In genomic region chr4:149371021-149371420, GRCh38 we compare ENCODE assay signal across 8 cellular contexts.
DNase-seq lines count a peak whose midpoint lies in the region; ATAC-seq and TF ChIP-seq lines count a peak whose summit lies in the region.

No MANE protein-coding gene starts in this region.

- no peak overlapping the region for H3K4ac ChIP-seq in neuronal stem cell (ENCODE audit: low read length)

- H4K20me1 ChIP-seq in DOHH2 (ENCODE audit: control insufficient read depth, insufficient read depth, low read depth, low read length) = no peaks in the 10 kb centered on the region

- H3K4me3 ChIP-seq in DOHH2 (ENCODE audit: low read length) (no peak overlapping the region), neuronal stem cell (ENCODE audit: low read length in 2 of 2) (no peak overlapping the region)

- DNase-seq in HS-27A (ENCODE audit: low read depth) = peak; percentile 61
- peak; percentile 90 for DNase-seq in OCI-M1 (lab: John Stamatoyannopoulos, UW)
- peak; percentile 24 for DNase-seq in epithelial cell of prostate (ENCODE audit: low read depth, low spot score)
- peak; percentile 3 for DNase-seq in neuronal stem cell (ENCODE audit: low spot score)
- no peak for DNase-seq in NCI-H2227 (lab: John Stamatoyannopoulos, UW; ENCODE audit: unreplicated experiment)

- H3K23ac ChIP-seq in neuronal stem cell (ENCODE audit: low read depth, low read length, poor library complexity) = no peak overlapping the region

- no peak overlapping the region for H3K14ac ChIP-seq in neuronal stem cell (ENCODE audit: low read length)

- no peak overlapping the region for H2AK5ac ChIP-seq in neuronal stem cell (ENCODE audit: low read depth, low read length)

- ATAC-seq in GM21390 (IDR thresholded peaks at IDR 0.05; ENCODE audit: unreplicated experiment) = peak; percentile 90
- no peak for ATAC-seq in HG03097 (IDR thresholded peaks at IDR 0.05; ENCODE audit: low FRiP score, unreplicated experiment)

- no peaks in the 10 kb centered on the region for H3K4me1 ChIP-seq in DOHH2 (ENCODE audit: control insufficient read depth, low read length)
- no peaks in the 10 kb centered on the region for H3K4me1 ChIP-seq in neuronal stem cell (ENCODE audit: control insufficient read depth in 2 of 2, insufficient read depth in 1 of 2, low read depth in 1 of 2, low read length in 2 of 2)

- H4K8ac ChIP-seq in neuronal stem cell (ENCODE audit: low read depth, low read length) = no peak overlapping the region

- H2BK120ac ChIP-seq in neuronal stem cell (ENCODE audit: low read depth, low read length) = no peak overlapping the region

- WGBS in neuronal stem cell (ENCODE audit: extremely low coverage in 2 of 2, insufficient read length in 2 of 2, insufficient replicate concordance in 1 of 2), 2 donors = no CpG with 5 or more reads among the region's 3 CpGs

- no peaks in the 10 kb centered on the region for H3K79me2 ChIP-seq in DOHH2 (ENCODE audit: control insufficient read depth, low read length)

- H3K27me3 ChIP-seq in DOHH2 (ENCODE audit: control insufficient read depth, low read length) = no peaks in the 10 kb centered on the region
- H3K27me3 ChIP-seq in neuronal stem cell (ENCODE audit: control insufficient read depth in 3 of 3, insufficient read depth in 3 of 3, low read depth in 1 of 3, low read length in 3 of 3) = no peaks in the 10 kb centered on the region

- H3K27ac ChIP-seq in DOHH2 (ENCODE audit: low read depth, low read length) (no peak overlapping the region), epithelial cell of prostate (no peak overlapping the region), neuronal stem cell (replicated peaks; ENCODE audit: low read length) (no peak overlapping the region)

- no peak overlapping the region for H3K18ac ChIP-seq in neuronal stem cell (ENCODE audit: low read length)

- H2AFZ ChIP-seq in neuronal stem cell (ENCODE audit: low read length) = no peak overlapping the region

- H2BK12ac ChIP-seq in neuronal stem cell (ENCODE audit: low read length) = no peak overlapping the region

- H3K4me2 ChIP-seq in DOHH2 (ENCODE audit: low read length) (no peak overlapping the region), neuronal stem cell (ENCODE audit: insufficient read depth, low read length, poor library complexity, severe bottlenecking) (no peak overlapping the region)

- H3K36me3 ChIP-seq in DOHH2 (ENCODE audit: control insufficient read depth, low read length) = no peaks in the 10 kb centered on the region
- no peaks in the 10 kb centered on the region for H3K36me3 ChIP-seq in neuronal stem cell (replicated peaks in 1 of 2; ENCODE audit: control insufficient read depth in 2 of 2, insufficient read depth in 2 of 2, low read length in 2 of 2)

- H3K9me3 ChIP-seq in DOHH2 (ENCODE audit: control insufficient read depth, insufficient read depth, low read length) = no peaks in the 10 kb centered on the region
- no peaks in the 10 kb centered on the region for H3K9me3 ChIP-seq in neuronal stem cell (replicated peaks in 1 of 2; ENCODE audit: control insufficient read depth in 2 of 2, insufficient read depth in 1 of 2, low read depth in 1 of 2, low read length in 2 of 2)

- TF ChIP-seq CTCF in DOHH2 (IDR thresholded peaks at IDR 0.05; ENCODE audit: low read depth, low read length, poor library complexity, severe bottlenecking) = peak; percentile 57

- H3F3A ChIP-seq in DOHH2 (ENCODE audit: control insufficient read depth, insufficient read depth) = no peaks in the 10 kb centered on the region

- H2BK15ac ChIP-seq in neuronal stem cell (ENCODE audit: low read length) = no peak overlapping the region

- no peak overlapping the region for H2BK5ac ChIP-seq in neuronal stem cell (ENCODE audit: low read length)

- no peaks in the 10 kb centered on the region for H3K9me2 ChIP-seq in DOHH2 (replicated peaks; ENCODE audit: control insufficient read depth, low read length)

- no peak overlapping the region for H3K9ac ChIP-seq in neuronal stem cell (ENCODE audit: low read depth, low read length, poor library complexity)

- no peaks in the 10 kb centered on the region for H3K79me1 ChIP-seq in neuronal stem cell (ENCODE audit: low read depth, low read length)

- H4K91ac ChIP-seq in neuronal stem cell (ENCODE audit: low read depth, low read length, poor library complexity) = no peak overlapping the region
